ENCODE assay signal across 10 cellular contexts in genomic region chr17:29379084-29379811, GRCh38. TPM values are rescaled to one million over a fixed set of nuclear protein-coding genes. Genes with fewer than 3 reads are reported as not detected.
DNase-seq lines count a peak whose midpoint lies in the region; ATAC-seq and TF ChIP-seq lines count a peak whose summit lies in the region.
"Had no signal": no experiment of that assay in that cellular context is flagged by ENCODE, and none has a peak within 500 bp of the region (broad histone marks: within the 10 kb centered on the region; RNA-seq: fewer than 3 reads in every experiment).

No MANE protein-coding gene starts in this region.

- ATAC-seq in mucosa of descending colon (peak; percentile 89), HG03097 (IDR thresholded peaks at IDR 0.05; ENCODE audit: low FRiP score, unreplicated experiment) (no peak)
- ATAC-seq: naive thymus-derived CD8-positive, alpha-beta T cell had no signal

- H3K36me3 ChIP-seq in mucosa of descending colon (ENCODE audit: low read depth) (no peaks in the 10 kb centered on the region), ascending aorta (no peaks in the 10 kb centered on the region)

- H3K27ac ChIP-seq in C4-2B (peak overlapping the region; percentile 86), ascending aorta (no peak overlapping the region)

- no peaks in the 10 kb centered on the region for H3K27me3 ChIP-seq in ascending aorta

- intact Hi-C loops in mucosa of descending colon (cut with DNase I, micrococcal nuclease), result no loop called here
- intact Hi-C loops in ascending aorta (cut with DNase I), result no loop called here

- TF ChIP-seq CTCF in C4-2B (conservative IDR thresholded peaks at IDR 0.05) (no peak), choroid plexus epithelial cell (conservative IDR thresholded peaks at IDR 0.05; ENCODE audit: low read depth, low read length) (no peak), mucosa of descending colon (IDR thresholded peaks at IDR 0.05) (no peak), ascending aorta (IDR thresholded peaks at IDR 0.05) (no peak)

- H3K9me3 ChIP-seq in mucosa of descending colon (no peaks in the 10 kb centered on the region), ascending aorta (no peaks in the 10 kb centered on the region)

- H3K4me1 ChIP-seq in mucosa of descending colon (ENCODE audit: low read depth) (peaks cover 16% of the 10 kb centered on the region), ascending aorta (no peaks in the 10 kb centered on the region)

- H3K4me3 ChIP-seq in choroid plexus epithelial cell (ENCODE audit: low read depth, low read length) (no peak overlapping the region), mucosa of descending colon (no peak overlapping the region), ascending aorta (no peak overlapping the region)

- DNase-seq in NCI-H1105 treated with DMSO at 0.1 percent for 48 hours (lab: John Stamatoyannopoulos, UW), result peak; percentile 49
- DNase-seq in choroid plexus epithelial cell (ENCODE audit: low read depth), result peak; percentile 31
- DNase-seq in mucosa of descending colon, result peak in 1 of 3 donors; percentile 59
- no peak for DNase-seq in GDM1 (lab: John Stamatoyannopoulos, UW)
- no peak for DNase-seq in ascending aorta (ENCODE audit: low spot score in 2 of 2)
- DNase-seq in NCI-H526 (lab: John Stamatoyannopoulos, UW), result no peak
- DNase-seq: CD4-positive, alpha-beta T cell; naive thymus-derived CD8-positive, alpha-beta T cell had no signal

RNA-seq across cellular contexts. Expression of gene TAOK1, which starts 10.9 kb away (rescaled TPM):
- total RNA-seq in mucosa of descending colon, result 10 to 100 TPM; 50.0 to 76.3 (median 52.1) TPM
- 20.8 TPM for total RNA-seq in ascending aorta

Comparison
In these comparisons a context has a peak if more than half of its experiments do, and no peak if none do; other contexts are left out.
1. DNase-seq: peak in NCI-H1105 treated with DMSO at 0.1 percent for 48 hours (single experiment) and choroid plexus epithelial cell (single experiment); none in GDM1 (single experiment), ascending aorta (0 of 2) and NCI-H526 (0 of 2).